1 cellular context compared by ENCODE assay signal in genomic region chr14:105908006-105908405, GRCh38.
A peak's percentile ranks its signal among the peaks of the same experiment; 100 is the strongest.
TF ChIP-seq lines count a peak whose summit lies in the region.

No MANE protein-coding gene starts in this region.

TF ChIP-seq in GM12878, 131 proteins besides CTCF, POLR2A, EP300 and RAD21 (continued from another document):
- TF ChIP-seq USF2 (IDR thresholded peaks at IDR 0.05; ENCODE audit: borderline replicate concordance, low read depth, low read length) (no peak), TARDBP (IDR thresholded peaks at IDR 0.05; ENCODE audit: borderline replicate concordance) (no peak), ZBED1 (IDR thresholded peaks at IDR 0.05; ENCODE audit: borderline replicate concordance) (0 out of 2 replicates have a peak, but pooled peaks have one; percentile 18), BCLAF1 (IDR thresholded peaks at IDR 0.05) (no peak), MTA3 (IDR thresholded peaks at IDR 0.05; ENCODE audit: borderline replicate concordance, low read length) (peak; percentile 72; the same call in 1 of the 2 replicates)
